Comparison of ENCODE assay signal across 8 cellular contexts in the genomic region with DNA sequence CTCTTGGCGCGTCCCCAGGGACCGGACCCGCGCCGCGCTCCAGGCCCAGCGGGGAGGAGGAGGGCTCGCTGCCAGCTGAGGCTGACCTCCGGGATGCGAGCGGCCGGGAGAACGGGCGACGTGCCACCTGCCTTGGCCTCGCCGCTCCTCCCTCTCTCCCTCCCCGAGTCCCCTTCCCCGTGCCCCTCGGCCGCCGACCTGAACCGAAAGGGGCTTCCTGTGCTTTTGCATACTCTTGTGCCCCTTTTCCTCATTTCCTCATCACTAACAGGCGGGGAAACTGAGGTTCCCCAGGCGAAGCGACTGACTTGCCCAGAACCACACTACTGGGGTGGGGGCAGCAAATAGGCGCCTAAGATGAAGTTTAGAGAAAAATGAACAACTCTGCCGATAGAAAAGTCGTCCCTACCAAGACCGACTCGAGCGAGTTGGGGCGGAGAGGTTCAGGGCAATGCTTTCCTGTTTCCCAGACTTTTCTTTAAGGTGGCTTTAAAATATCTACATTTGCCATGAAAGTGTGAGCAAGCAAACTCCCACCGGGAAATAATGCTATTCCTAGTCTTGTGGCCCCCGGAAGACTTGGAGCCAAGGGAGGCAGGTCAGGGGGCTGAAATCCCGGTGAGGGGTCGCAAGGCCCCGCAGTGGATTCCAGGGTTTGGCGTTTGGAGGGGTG. TPM values are rescaled to one million over a fixed set of nuclear protein-coding genes. Genes with fewer than 3 reads are reported as not detected.
A peak's percentile ranks its signal among the peaks of the same experiment; 100 is the strongest.
DNase-seq lines count a peak whose midpoint lies in the region; ATAC-seq and TF ChIP-seq lines count a peak whose summit lies in the region.

No MANE protein-coding gene starts in this region.

- peak overlapping the region; percentile 100 for H3K4me2 ChIP-seq in MM.1S (ENCODE audit: low read depth, low read length)

- H3K9me2 ChIP-seq in MM.1S (replicated peaks; ENCODE audit: insufficient read depth, low read length): no peaks in the 10 kb centered on the region

- ATAC-seq in stimulated activated memory B cell treated with anti-CD40 and anti-IgM and Interleukin-4, amounts not matched to agents 10 μg/mL and 1 μg/mL and 100 μg/mL, for 72 hours: no peak
- ATAC-seq in GM21723 (IDR thresholded peaks at IDR 0.05; ENCODE audit: unreplicated experiment): no peak

- TF ChIP-seq CTCF in GM06990 (IDR thresholded peaks at IDR 0.05; ENCODE audit: insufficient read depth, low read length, poor library complexity, severe bottlenecking) (no peak), MM.1S (IDR thresholded peaks at IDR 0.05; ENCODE audit: low read length) (no peak)

- H3K4me3 ChIP-seq in GM06990 (replicated peaks; ENCODE audit: low read depth, low read length): peak overlapping the region; percentile 69
- peak overlapping the region; percentile 86 for H3K4me3 ChIP-seq in MM.1S (ENCODE audit: low read length)
- H3K4me3 ChIP-seq in iPS-18a (ENCODE audit: low read length): peak overlapping the region; percentile 84

- WGBS in adipose tissue, 3 donors: 0 to 1% (median 1%) methylated on average over 23 to 40 of the region's 40 CpGs

- H3K36me3 ChIP-seq in GM06990 (ENCODE audit: control insufficient read depth, insufficient read depth, low read length) (peaks cover 2% of the 10 kb centered on the region), MM.1S (replicated peaks; ENCODE audit: insufficient read depth, low read length) (no peaks in the 10 kb centered on the region), iPS-18a (ENCODE audit: control insufficient read depth, low read depth, low read length) (peaks cover 21% of the 10 kb centered on the region)

- H3K4me3 Mint-ChIP-seq in stimulated activated memory B cell treated with anti-CD40 and anti-IgM and Interleukin-4, amounts not matched to agents 10 μg/mL and 1 μg/mL and 100 μg/mL, for 72 hours: peak overlapping the region; percentile 95

- H3K36me3 Mint-ChIP-seq in stimulated activated memory B cell treated with anti-CD40 and anti-IgM and Interleukin-4, amounts not matched to agents 10 μg/mL and 1 μg/mL and 100 μg/mL, for 72 hours: peaks cover 16% of the 10 kb centered on the region

- H3K27me3 Mint-ChIP-seq in stimulated activated memory B cell treated with anti-CD40 and anti-IgM and Interleukin-4, amounts not matched to agents 10 μg/mL and 1 μg/mL and 100 μg/mL, for 72 hours: no peaks in the 10 kb centered on the region

- peaks cover 19% of the 10 kb centered on the region for H3K4me1 ChIP-seq in MM.1S (ENCODE audit: low read length)
- H3K4me1 ChIP-seq in iPS-18a (ENCODE audit: control insufficient read depth, low read depth, low read length): peaks cover 13% of the 10 kb centered on the region

- H3K9ac ChIP-seq in MM.1S (ENCODE audit: low read length) (peak overlapping the region; percentile 100), iPS-18a (ENCODE audit: low read length) (peak overlapping the region; percentile 93)

- no peaks in the 10 kb centered on the region for H3K9me3 ChIP-seq in MM.1S (replicated peaks; ENCODE audit: insufficient read depth, low read length)
- no peaks in the 10 kb centered on the region for H3K9me3 ChIP-seq in iPS-18a (ENCODE audit: control insufficient read depth, low read depth, low read length)

- H3F3A ChIP-seq in MM.1S (ENCODE audit: insufficient read depth, low read length): peaks cover 27% of the 10 kb centered on the region

- H3K27ac ChIP-seq in MM.1S (ENCODE audit: low read length): peak overlapping the region; percentile 98
- peak overlapping the region; percentile 96 for H3K27ac ChIP-seq in adipose tissue (ENCODE audit: low read depth, low read length)
- H3K27ac ChIP-seq in iPS-18a (ENCODE audit: low read length): peak overlapping the region; percentile 12

- H3K79me2 ChIP-seq in MM.1S (ENCODE audit: low read length): peaks cover 16% of the 10 kb centered on the region

- no peaks in the 10 kb centered on the region for H3K9me3 Mint-ChIP-seq in stimulated activated memory B cell treated with anti-CD40 and anti-IgM and Interleukin-4, amounts not matched to agents 10 μg/mL and 1 μg/mL and 100 μg/mL, for 72 hours

- H3K4me1 Mint-ChIP-seq in stimulated activated memory B cell treated with anti-CD40 and anti-IgM and Interleukin-4, amounts not matched to agents 10 μg/mL and 1 μg/mL and 100 μg/mL, for 72 hours: peaks cover 64% of the 10 kb centered on the region

- DNase-seq in GM06990 (ENCODE audit: extremely low read depth, insufficient read length) (no peak), MM.1S (no peak), middle frontal gyrus (ENCODE audit: extremely low spot score, low spot score) (no peak), GM19240 (ENCODE audit: insufficient read length, low spot score) (no peak)

- no peaks in the 10 kb centered on the region for H4K20me1 ChIP-seq in MM.1S (ENCODE audit: insufficient read depth, low read length)

- H3K27ac Mint-ChIP-seq in stimulated activated memory B cell treated with anti-CD40 and anti-IgM and Interleukin-4, amounts not matched to agents 10 μg/mL and 1 μg/mL and 100 μg/mL, for 72 hours: peak overlapping the region; percentile 98

- 0 out of 2 replicates have a peak overlapping the region, but pooled peaks have one; percentile 24 for H2AFZ ChIP-seq in MM.1S (ENCODE audit: low read length)

- H3K27me3 ChIP-seq in GM06990 (replicated peaks; ENCODE audit: control insufficient read depth, insufficient read depth, low read length) (no peaks in the 10 kb centered on the region), MM.1S (replicated peaks; ENCODE audit: insufficient read depth, low read length) (no peaks in the 10 kb centered on the region), iPS-18a (ENCODE audit: control insufficient read depth, insufficient read depth, low read length) (peaks cover 38% of the 10 kb centered on the region)

RNA-seq across cellular contexts. Expression of gene DUSP1, which starts 0.6 kb away (rescaled TPM):
- 1,000 to 10,000 TPM in 1 of 3 donors, 100 to 1,000 TPM in 2; 163 to 1,279 (median 758) TPM for polyA plus RNA-seq in adipose tissue

Comparison
In these comparisons a context has a peak if more than half of its experiments do, and no peak if none do; other contexts are left out.
1. H3K27ac ChIP-seq: peak in every context shown above with its lines; median percentile 98 in MM.1S; 96 in adipose tissue; 12 in iPS-18a.